ENCODE assay signal across 22 cellular contexts in genomic region chr3:61919371-61919770, GRCh38.
"Had no signal": no experiment of that assay in that cellular context is flagged by ENCODE, and none has a peak within 500 bp of the region (broad histone marks: within the 10 kb centered on the region; RNA-seq: fewer than 3 reads in every experiment).

No MANE protein-coding gene starts in this region.

- H3K9me3 ChIP-seq: adrenal gland, breast epithelium, gastroesophageal sphincter, heart right ventricle, pancreas, spleen, tibial nerve, uterus had no signal

- H3K27me3 ChIP-seq: adrenal gland, breast epithelium, gastroesophageal sphincter, heart right ventricle, pancreas, spleen, tibial nerve, uterus had no signal

- H3K4me3 ChIP-seq: adrenal gland, breast epithelium, gastroesophageal sphincter, heart right ventricle, pancreas, spleen, tibial nerve, uterus had no signal

- DNase-seq: activated CD4-positive, alpha-beta T cell treated with anti-CD3 and anti-CD28 coated beads, Interleukin-2, amount 10 ng/mL, durations not matched to agents 7 days and 5 days; activated CD8-positive, alpha-beta memory T cell treated with anti-CD3 and anti-CD28 coated beads, Interleukin-2, amount 50 U/mL, for 4 hours; activated CD8-positive, alpha-beta T cell treated with anti-CD3 and anti-CD28 coated beads, Interleukin-2, amount 10 ng/mL, durations not matched to agents 7 days and 5 days; activated gamma-delta T cell; activated T-cell treated with anti-CD3 and anti-CD28 coated beads, Interleukin-2, amount 50 U/mL, for 72 hours; adrenal gland; cortex of kidney; heart right ventricle; left cardiac atrium; mesenchymal stem cell; naive thymus-derived CD8-positive, alpha-beta T cell; pancreas; spleen; stimulated activated naive CD8-positive, alpha-beta T cell treated with anti-CD3 and anti-CD28 coated beads, Interleukin-15, Interleukin-2, amounts not matched to agents 100 U/mL and 50 U/mL, for 24 hours; T-helper 1 cell; T-helper 9 cell; uterus had no signal

- ATAC-seq: activated CD4-positive, CD25-positive, alpha-beta regulatory T cell treated with anti-CD3 and anti-CD28 coated beads, Interleukin-2, amount 50 U/mL, for 24 hours; activated CD8-positive, alpha-beta T cell treated with anti-CD3 and anti-CD28 coated beads, Interleukin-2, amount 10 ng/mL, durations not matched to agents 7 days and 5 days; activated naive CD4-positive, alpha-beta T cell treated with anti-CD3 and anti-CD28 coated beads, Interleukin-2, amount 50 U/mL, for 72 hours; activated T-cell treated with anti-CD3 and anti-CD28 coated beads, Interleukin-2, amount 50 U/mL, for 72 hours; gastroesophageal sphincter; heart right ventricle; left cardiac atrium; naive thymus-derived CD8-positive, alpha-beta T cell; pancreas; stimulated activated naive CD8-positive, alpha-beta T cell treated with anti-CD3 and anti-CD28 coated beads, Interleukin-15, Interleukin-2, amounts not matched to agents 100 U/mL and 50 U/mL, for 24 hours had no signal

- H3K36me3 ChIP-seq: adrenal gland, breast epithelium, gastroesophageal sphincter, heart right ventricle, pancreas, spleen, tibial nerve, uterus had no signal

- H3K27ac ChIP-seq: adrenal gland, breast epithelium, gastroesophageal sphincter, heart right ventricle, pancreas, spleen, tibial nerve, uterus had no signal

- H3K4me1 ChIP-seq: adrenal gland, breast epithelium, pancreas, uterus had no signal
